ENCODE assay signal across 20 cellular contexts in the genomic region with DNA sequence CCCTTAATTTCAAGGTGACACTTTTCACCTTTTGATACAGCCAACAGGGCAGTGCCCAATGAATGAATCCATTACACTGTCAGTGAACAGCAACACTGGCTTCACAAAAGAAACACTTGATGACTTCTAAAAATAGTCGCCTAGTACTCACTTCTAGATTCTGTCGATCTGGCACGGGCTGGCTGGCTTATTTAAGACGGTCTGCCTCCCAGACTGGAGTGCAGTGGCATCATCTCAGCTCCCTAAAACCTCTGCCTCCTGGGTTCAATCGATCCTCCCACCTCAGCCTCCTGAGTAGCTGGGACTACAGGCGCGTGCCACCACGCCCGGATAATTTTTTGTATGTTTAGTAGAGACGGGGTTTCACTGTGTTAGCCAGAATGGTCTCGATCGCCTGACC. TPM values are rescaled to one million over a fixed set of nuclear protein-coding genes. Genes with fewer than 3 reads are reported as not detected.
DNase-seq lines count a peak whose midpoint lies in the region; ATAC-seq, FAIRE-seq and TF ChIP-seq lines count a peak whose summit lies in the region.
"Had no signal": no experiment of that assay in that cellular context is flagged by ENCODE, and none has a peak within 500 bp of the region (broad histone marks: within the 10 kb centered on the region; RNA-seq: fewer than 3 reads in every experiment).

No MANE protein-coding gene starts in this region.

- peaks cover 31% of the 10 kb centered on the region for H3K4me1 ChIP-seq in HepG2 (ENCODE audit: insufficient read depth, low read length)
- H3K4me1 ChIP-seq in right lobe of liver = peaks cover 0 to 13% (median 6%) of the 10 kb centered on the region in 4 donors
- peaks cover 3% of the 10 kb centered on the region; the same call in 1 of the 2 replicates for H3K4me1 ChIP-seq in PC-3 (ENCODE audit: insufficient read depth, low read length)
- H3K4me1 ChIP-seq in smooth muscle cell (ENCODE audit: low read depth) = peaks cover 8% of the 10 kb centered on the region

- peak overlapping the region; percentile 93 for H3K4me2 ChIP-seq in HepG2 (ENCODE audit: low read depth, low read length)
- peak overlapping the region; percentile 98; the same call in 1 of the 2 replicates for H3K4me2 ChIP-seq in PC-3 (ENCODE audit: low read length)
- peak overlapping the region; percentile 99 for H3K4me2 ChIP-seq in smooth muscle cell

- no peak for FAIRE-seq in HepG2 (lab: Jason Lieb, UNC)

- in situ Hi-C loops in HepG2 (cut with HindIII; ENCODE audit: extremely low pct_ligation_motif_present, low pct_unique_long_range_greater_than_20kb) = no loop called here

- H3F3A ChIP-seq in PC-3 (ENCODE audit: low read length, unreplicated experiment) = no peaks in the 10 kb centered on the region
- H3F3A ChIP-seq in smooth muscle cell (ENCODE audit: low read depth) = no peaks in the 10 kb centered on the region

- H3K36me3 ChIP-seq in HepG2 (replicated peaks in 1 of 2; ENCODE audit: control insufficient read depth in 1 of 2, insufficient read depth in 2 of 2, low read length in 2 of 2) (peaks cover 32 to 46% of the 10 kb centered on the region in 2 experiments), right lobe of liver (peaks cover 0 to 30% (median 14%) of the 10 kb centered on the region in 4 donors), PC-3 (ENCODE audit: low read depth, low read length) (peaks cover 19% of the 10 kb centered on the region), smooth muscle cell (ENCODE audit: low read depth) (peaks cover 9% of the 10 kb centered on the region)

- TF ChIP-seq POLR2A in HepG2 (IDR thresholded peaks at IDR 0.05; ENCODE audit: insufficient read depth in 1 of 2, low read depth in 2 of 2, low read length in 2 of 2) = no peak
- no peak for TF ChIP-seq POLR2A in right lobe of liver (IDR thresholded peaks at IDR 0.05)

- intact Hi-C loops in HepG2 (cut with micrococcal nuclease; ENCODE audit: unreplicated experiment) (no loop called here), right lobe of liver (cut with DNase I) (no loop called here), PC-3 (cut with micrococcal nuclease) (no loop called here), left cardiac atrium (cut with DNase I) (loop anchor here in 1 of 2 donors (5.0 kb wide), 1 partner anchor 37 kb away; a partner anchor contains a TSS)

- no peaks in the 10 kb centered on the region for H3K9me3 ChIP-seq in HepG2 (ENCODE audit: low read length)
- no peaks in the 10 kb centered on the region for H3K9me3 ChIP-seq in right lobe of liver
- H3K9me3 ChIP-seq in PC-3 (ENCODE audit: low read length) = no peaks in the 10 kb centered on the region
- no peaks in the 10 kb centered on the region for H3K9me3 ChIP-seq in smooth muscle cell (replicated peaks; ENCODE audit: low read depth)
- H3K9me3 ChIP-seq: gastroesophageal sphincter, left lung, thyroid gland had no signal

- H3K27ac ChIP-seq in HepG2 (ENCODE audit: extremely low read length, insufficient read depth, low read length) = no peak overlapping the region
- no peak overlapping the region for H3K27ac ChIP-seq in right lobe of liver
- no peak overlapping the region for H3K27ac ChIP-seq in PC-3 (ENCODE audit: low read length)
- no peak overlapping the region for H3K27ac ChIP-seq in smooth muscle cell (ENCODE audit: low read depth)
- H3K27ac ChIP-seq: gastroesophageal sphincter, left lung, thyroid gland, VCaP had no signal

- H3K9ac ChIP-seq in HepG2 (ENCODE audit: insufficient read depth, low read depth, low read length) (no peak overlapping the region), PC-3 (ENCODE audit: low read length) (no peak overlapping the region), smooth muscle cell (ENCODE audit: low read depth) (no peak overlapping the region)

- DNase-seq in HepG2 (ENCODE audit: low spot score) = no peak
- no peak for DNase-seq in right lobe of liver
- DNase-seq in PC-3 = no peak
- peak; percentile 40 for DNase-seq in left cardiac atrium
- no peak for DNase-seq in smooth muscle cell (lab: John Stamatoyannopoulos, UW; ENCODE audit: unreplicated experiment)
- no peak for DNase-seq in NCI-H2107 (lab: John Stamatoyannopoulos, UW)
- no peak for DNase-seq in NCI-H510A (lab: John Stamatoyannopoulos, UW)
- DNase-seq: CD8-positive, alpha-beta memory T cell; left lung; NCI-H1105; NCI-H524; nucleus accumbens; SHP77; thyroid gland had no signal

- no peak for TF ChIP-seq EP300 in HepG2 (IDR thresholded peaks at IDR 0.05; ENCODE audit: low read depth in 2 of 2, low read length in 2 of 2)
- TF ChIP-seq EP300 in HepG2 (CRISPR knock-in tag; IDR thresholded peaks at IDR 0.05; ENCODE audit: borderline replicate concordance) = no peak

- ATAC-seq in HepG2 = no peak
- no peak for ATAC-seq in right lobe of liver
- ATAC-seq in PC-3 = no peak
- peak in 1 of 2 donors; percentile 5 for ATAC-seq in left cardiac atrium
- no peak for ATAC-seq in HG03025 (IDR thresholded peaks at IDR 0.05; ENCODE audit: low FRiP score, unreplicated experiment)
- ATAC-seq: esophagus mucosa; gastroesophageal sphincter; left lung; sciatic nerve; stimulated activated effector memory CD8-positive, alpha-beta T cell treated with anti-CD3 and anti-CD28 coated beads, Interleukin-12 subunit alpha, Interleukin-12 subunit beta, amount 100 ng/mL, for 72 hours had no signal

- H2AFZ ChIP-seq in HepG2 (ENCODE audit: low read length) = no peak overlapping the region
- H2AFZ ChIP-seq in PC-3 (ENCODE audit: low read length) = no peak overlapping the region
- no peak overlapping the region for H2AFZ ChIP-seq in smooth muscle cell (ENCODE audit: low read depth)

- peaks cover 33% of the 10 kb centered on the region for H4K20me1 ChIP-seq in HepG2 (ENCODE audit: insufficient read depth, low read length)
- H4K20me1 ChIP-seq in PC-3 (ENCODE audit: low read length) = peaks cover 16% of the 10 kb centered on the region; the same call in 1 of the 2 replicates
- H4K20me1 ChIP-seq in smooth muscle cell (ENCODE audit: low read depth) = peaks cover 46% of the 10 kb centered on the region

- H3K27me3 ChIP-seq in HepG2 (ENCODE audit: control insufficient read depth in 1 of 2, insufficient read depth in 2 of 2, low read length in 2 of 2) (peaks cover 0 to 5% of the 10 kb centered on the region in 2 experiments; a peak in 1 of 5 replicates), right lobe of liver (no peaks in the 10 kb centered on the region), PC-3 (ENCODE audit: low read length) (no peaks in the 10 kb centered on the region), smooth muscle cell (ENCODE audit: low read depth) (no peaks in the 10 kb centered on the region)
- H3K27me3 ChIP-seq: gastroesophageal sphincter, left lung, thyroid gland had no signal

- BruUV-seq in HepG2 (replicated peaks; lab: Mats Ljungman, UMichigan) = no TSS peak
- BruUV-seq in PC-3 (replicated peaks; lab: Mats Ljungman, UMichigan) = no TSS peak

- H3K79me2 ChIP-seq in HepG2 (ENCODE audit: insufficient read depth, low read length) (peaks cover 67% of the 10 kb centered on the region), PC-3 (ENCODE audit: low read length) (peaks cover 66% of the 10 kb centered on the region), smooth muscle cell (ENCODE audit: low read depth) (peaks cover 68% of the 10 kb centered on the region)

- TF ChIP-seq RAD21 in HepG2 (CRISPR knock-in tag; IDR thresholded peaks at IDR 0.05) = no peak

- no peaks in the 10 kb centered on the region for H3K9me2 ChIP-seq in PC-3 (replicated peaks; ENCODE audit: low read length)

- WGBS in HepG2 (ENCODE audit: low lambda C conversion rate) = 93% methylated on average over 12 of the region's 12 CpGs
- 100% methylated on average over 7 of the region's 12 CpGs for WGBS in right lobe of liver (ENCODE audit: insufficient coverage, low coverage, low lambda C conversion rate, missing lambda C conversion rate)
- WGBS in smooth muscle cell (ENCODE audit: low lambda C conversion rate) = over 99% methylated on average over 12 of the region's 12 CpGs

- POLR2A ChIA-PET in HepG2 (lab: Yijun Ruan, JAX) (no interaction called here), PC-3 (lab: Charles Lee; ENCODE audit: unreplicated experiment) (no interaction called here)

- H3K4me3 ChIP-seq in HepG2 (replicated peaks in 1 of 3; ENCODE audit: insufficient read depth in 1 of 3, low read depth in 2 of 3, low read length in 3 of 3) = peak overlapping the region in 1 of 3 experiments; percentile 98; a peak in 1 of 6 replicates
- H3K4me3 ChIP-seq in right lobe of liver = no peak overlapping the region
- no peak overlapping the region for H3K4me3 ChIP-seq in PC-3 (ENCODE audit: low read length)
- H3K4me3 ChIP-seq in smooth muscle cell = no peak overlapping the region

- CTCF ChIA-PET in HepG2 (lab: Yijun Ruan, JAX; ENCODE audit: low intra/inter-chr PET ratio, low total read pairs) = no interaction called here
- CTCF ChIA-PET in PC-3 (lab: Charles Lee) = no interaction called here

- TF ChIP-seq CTCF in HepG2 (CRISPR knock-in tag; IDR thresholded peaks at IDR 0.05) (no peak), right lobe of liver (IDR thresholded peaks at IDR 0.05) (no peak), PC-3 (conservative IDR thresholded peaks at IDR 0.05; ENCODE audit: low read depth, low read length) (no peak), smooth muscle cell (IDR thresholded peaks at IDR 0.05; ENCODE audit: borderline replicate concordance, insufficient read depth, poor library complexity, severe bottlenecking) (no peak)

RNA-seq across cellular contexts. Expression of a gene that starts 1.9 kb away (rescaled TPM):
- total RNA-seq in HepG2 (2016; rRNA removed; fragmentation: Illumina TruSeq; extraction: Trizol) = 601 and 760 TPM in 2 replicates
- 295 and 299 TPM in 2 replicates for total RNA-seq in HepG2 (2016; cell fraction: cytosol; rRNA removed; fragmentation: Illumina TruSeq; extraction: Trizol; ENCODE audit: low read depth)
- 602 and 798 TPM in 2 replicates for total RNA-seq in HepG2 (2016; cell fraction: insoluble cytoplasmic fraction; rRNA removed; fragmentation: Illumina TruSeq; extraction: Trizol)
- 285 and 300 TPM in 2 replicates for total RNA-seq in HepG2 (2016; cell fraction: membrane; rRNA removed; fragmentation: Illumina TruSeq; extraction: Trizol)
- 185 and 192 TPM in 2 replicates for total RNA-seq in HepG2 (2016; cell fraction: nucleus; rRNA removed; fragmentation: Illumina TruSeq; extraction: Trizol)
- polyA plus RNA-seq in HepG2 (2011; rRNA removed) = 192 and 221 TPM in 2 replicates
- polyA plus RNA-seq in HepG2 (2011; cell fraction: cytosol; rRNA removed) = 288 and 387 TPM in 2 replicates
- 84.1 and 87.7 TPM in 2 replicates for polyA plus RNA-seq in HepG2 (2011; cell fraction: nucleus; rRNA removed)
- 224 and 262 TPM in 2 replicates for polyA plus RNA-seq in HepG2 (2012)
- 233 and 257 TPM in 2 replicates for polyA plus RNA-seq in HepG2 (2016; cell fraction: cytosol; fragmentation: Illumina TruSeq; extraction: Trizol; ENCODE audit: low read depth)
- polyA plus RNA-seq in HepG2 (2016; cell fraction: insoluble cytoplasmic fraction; fragmentation: Illumina TruSeq; extraction: Trizol; ENCODE audit: low read depth) = 608 and 670 TPM in 2 replicates
- 191 and 215 TPM in 2 replicates for polyA plus RNA-seq in HepG2 (2016; cell fraction: membrane; fragmentation: Illumina TruSeq; extraction: Trizol; ENCODE audit: low read depth)
- polyA plus RNA-seq in HepG2 (2016; cell fraction: nucleus; fragmentation: Illumina TruSeq; extraction: Trizol; ENCODE audit: insufficient read depth, low read depth) = 276 and 279 TPM in 2 replicates
- 41.0 and 74.5 TPM in 2 replicates for polyA minus RNA-seq in HepG2 (2011; rRNA and poly(A)+ RNA removed; ENCODE audit: low replicate concordance)
- 75.4 and 99.6 TPM in 2 replicates for polyA minus RNA-seq in HepG2 (2011; cell fraction: cytosol; rRNA and poly(A)+ RNA removed)
- 33.9 and 41.0 TPM in 2 replicates for polyA minus RNA-seq in HepG2 (2011; cell fraction: nucleus; rRNA and poly(A)+ RNA removed)
- total RNA-seq in right lobe of liver = 10 to 100 TPM; 53.9 to 87.3 (median 63.9) TPM
- 158 and 228 TPM in 2 replicates for total RNA-seq in PC-3 (2014; rRNA removed)
- 100 to 1,000 TPM; 445 TPM for total RNA-seq in left cardiac atrium
- total RNA-seq in smooth muscle cell = 172 and 192 TPM in 2 replicates
- polyA plus RNA-seq in smooth muscle cell = 223 and 252 TPM in 2 replicates

RNA-seq across cellular contexts. Expression of a gene that starts 36.7 kb away (rescaled TPM):
- total RNA-seq in HepG2 (2016; rRNA removed; fragmentation: Illumina TruSeq; extraction: Trizol) (111 and 142 TPM in 2 replicates), right lobe of liver (10 to 100 TPM; 27.6 to 50.5 (median 37.4) TPM), PC-3 (2014; rRNA removed) (69.7 and 85.3 TPM in 2 replicates), left cardiac atrium (10 to 100 TPM; 50.7 to 62.3 TPM), smooth muscle cell (69.3 and 111 TPM in 2 replicates)
- total RNA-seq in HepG2 (2016; cell fraction: cytosol; rRNA removed; fragmentation: Illumina TruSeq; extraction: Trizol; ENCODE audit: low read depth) = 27.2 and 33.8 TPM in 2 replicates
- total RNA-seq in HepG2 (2016; cell fraction: insoluble cytoplasmic fraction; rRNA removed; fragmentation: Illumina TruSeq; extraction: Trizol) = 112 and 143 TPM in 2 replicates
- 46.0 and 47.2 TPM in 2 replicates for total RNA-seq in HepG2 (2016; cell fraction: membrane; rRNA removed; fragmentation: Illumina TruSeq; extraction: Trizol)
- 80.6 and 99.3 TPM in 2 replicates for total RNA-seq in HepG2 (2016; cell fraction: nucleus; rRNA removed; fragmentation: Illumina TruSeq; extraction: Trizol)
- polyA plus RNA-seq in HepG2 (2011; rRNA removed) (97.6 and 100 TPM in 2 replicates), smooth muscle cell (31.9 and 35.5 TPM in 2 replicates)
- 98.1 and 112 TPM in 2 replicates for polyA plus RNA-seq in HepG2 (2011; cell fraction: cytosol; rRNA removed)
- polyA plus RNA-seq in HepG2 (2011; cell fraction: nucleus; rRNA removed) = 129 and 137 TPM in 2 replicates
- 83.8 and 88.4 TPM in 2 replicates for polyA plus RNA-seq in HepG2 (2012)
- 31.2 and 32.8 TPM in 2 replicates for polyA plus RNA-seq in HepG2 (2016; cell fraction: cytosol; fragmentation: Illumina TruSeq; extraction: Trizol; ENCODE audit: low read depth)
- 119 and 123 TPM in 2 replicates for polyA plus RNA-seq in HepG2 (2016; cell fraction: insoluble cytoplasmic fraction; fragmentation: Illumina TruSeq; extraction: Trizol; ENCODE audit: low read depth)
- polyA plus RNA-seq in HepG2 (2016; cell fraction: membrane; fragmentation: Illumina TruSeq; extraction: Trizol; ENCODE audit: low read depth) = 30.0 and 32.3 TPM in 2 replicates
- polyA plus RNA-seq in HepG2 (2016; cell fraction: nucleus; fragmentation: Illumina TruSeq; extraction: Trizol; ENCODE audit: insufficient read depth, low read depth) = 89.9 and 95.2 TPM in 2 replicates
- polyA minus RNA-seq in HepG2 (2011; rRNA and poly(A)+ RNA removed; ENCODE audit: low replicate concordance) = 49.6 and 117 TPM in 2 replicates
- polyA minus RNA-seq in HepG2 (2011; cell fraction: cytosol; rRNA and poly(A)+ RNA removed) = 61.7 and 68.8 TPM in 2 replicates
- polyA minus RNA-seq in HepG2 (2011; cell fraction: nucleus; rRNA and poly(A)+ RNA removed) = 155 and 167 TPM in 2 replicates

RNA-seq across cellular contexts. Expression of a gene that starts 37.0 kb away (rescaled TPM):
- total RNA-seq in HepG2 (2016; rRNA removed; fragmentation: Illumina TruSeq; extraction: Trizol) = 80.4 and 84.2 TPM in 2 replicates
- total RNA-seq in HepG2 (2016; cell fraction: cytosol; rRNA removed; fragmentation: Illumina TruSeq; extraction: Trizol; ENCODE audit: low read depth) = 18.1 and 20.7 TPM in 2 replicates
- total RNA-seq in HepG2 (2016; cell fraction: insoluble cytoplasmic fraction; rRNA removed; fragmentation: Illumina TruSeq; extraction: Trizol) = 79.1 and 84.4 TPM in 2 replicates
- total RNA-seq in HepG2 (2016; cell fraction: membrane; rRNA removed; fragmentation: Illumina TruSeq; extraction: Trizol) = 44.8 and 49.7 TPM in 2 replicates
- total RNA-seq in HepG2 (2016; cell fraction: nucleus; rRNA removed; fragmentation: Illumina TruSeq; extraction: Trizol) = 64.8 and 79.0 TPM in 2 replicates
- 49.4 and 54.7 TPM in 2 replicates for polyA plus RNA-seq in HepG2 (2011; rRNA removed)
- polyA plus RNA-seq in HepG2 (2011; cell fraction: cytosol; rRNA removed) = 41.5 and 46.7 TPM in 2 replicates
- polyA plus RNA-seq in HepG2 (2011; cell fraction: nucleus; rRNA removed) = 131 and 162 TPM in 2 replicates
- 27.0 and 35.2 TPM in 2 replicates for polyA plus RNA-seq in HepG2 (2012)
- 8.2 and 10.2 TPM in 2 replicates for polyA plus RNA-seq in HepG2 (2016; cell fraction: cytosol; fragmentation: Illumina TruSeq; extraction: Trizol; ENCODE audit: low read depth)
- 69.7 and 75.5 TPM in 2 replicates for polyA plus RNA-seq in HepG2 (2016; cell fraction: insoluble cytoplasmic fraction; fragmentation: Illumina TruSeq; extraction: Trizol; ENCODE audit: low read depth)
- 20.9 and 22.2 TPM in 2 replicates for polyA plus RNA-seq in HepG2 (2016; cell fraction: membrane; fragmentation: Illumina TruSeq; extraction: Trizol; ENCODE audit: low read depth)
- 59.4 and 64.9 TPM in 2 replicates for polyA plus RNA-seq in HepG2 (2016; cell fraction: nucleus; fragmentation: Illumina TruSeq; extraction: Trizol; ENCODE audit: insufficient read depth, low read depth)
- 142 and 329 TPM in 2 replicates for polyA minus RNA-seq in HepG2 (2011; rRNA and poly(A)+ RNA removed; ENCODE audit: low replicate concordance)
- 36.3 and 43.7 TPM in 2 replicates for polyA minus RNA-seq in HepG2 (2011; cell fraction: cytosol; rRNA and poly(A)+ RNA removed)
- 112 and 117 TPM in 2 replicates for polyA minus RNA-seq in HepG2 (2011; cell fraction: nucleus; rRNA and poly(A)+ RNA removed)
- total RNA-seq in right lobe of liver = 10 to 100 TPM; 14.9 to 47.7 (median 15.9) TPM
- total RNA-seq in PC-3 (2014; rRNA removed) = 23.7 and 31.6 TPM in 2 replicates
- 10 to 100 TPM; 16.6 to 19.3 TPM for total RNA-seq in left cardiac atrium
- 14.3 and 32.8 TPM in 2 replicates for total RNA-seq in smooth muscle cell
- polyA plus RNA-seq in smooth muscle cell = 13.0 and 22.8 TPM in 2 replicates

RNA-seq across cellular contexts. Expression of a gene that starts 46.9 kb away (rescaled TPM):
- total RNA-seq in HepG2 (2016; rRNA removed; fragmentation: Illumina TruSeq; extraction: Trizol) (40.9 and 58.5 TPM in 2 replicates), right lobe of liver (1 to 10 TPM; 4.3 to 7.7 (median 5.4) TPM), PC-3 (2014; rRNA removed) (4.9 and 7.0 TPM in 2 replicates), left cardiac atrium (1 to 10 TPM; 6.3 to 6.6 TPM), smooth muscle cell (3.8 and 4.6 TPM in 2 replicates)
- total RNA-seq in HepG2 (2016; cell fraction: cytosol; rRNA removed; fragmentation: Illumina TruSeq; extraction: Trizol; ENCODE audit: low read depth) = 19.0 and 19.8 TPM in 2 replicates
- total RNA-seq in HepG2 (2016; cell fraction: insoluble cytoplasmic fraction; rRNA removed; fragmentation: Illumina TruSeq; extraction: Trizol) = 40.7 and 53.7 TPM in 2 replicates
- total RNA-seq in HepG2 (2016; cell fraction: membrane; rRNA removed; fragmentation: Illumina TruSeq; extraction: Trizol) = 34.7 and 41.1 TPM in 2 replicates
- total RNA-seq in HepG2 (2016; cell fraction: nucleus; rRNA removed; fragmentation: Illumina TruSeq; extraction: Trizol) = 36.5 and 40.9 TPM in 2 replicates
- polyA plus RNA-seq in HepG2 (2011; rRNA removed) (11.0 and 12.1 TPM in 2 replicates), smooth muscle cell (4.1 and 5.3 TPM in 2 replicates)
- 6.6 and 10.2 TPM in 2 replicates for polyA plus RNA-seq in HepG2 (2011; cell fraction: cytosol; rRNA removed)
- polyA plus RNA-seq in HepG2 (2011; cell fraction: nucleus; rRNA removed) = 9.5 and 11.4 TPM in 2 replicates
- 15.7 and 25.4 TPM in 2 replicates for polyA plus RNA-seq in HepG2 (2012)
- polyA plus RNA-seq in HepG2 (2016; cell fraction: cytosol; fragmentation: Illumina TruSeq; extraction: Trizol; ENCODE audit: low read depth) = 3.9 and 4.1 TPM in 2 replicates
- polyA plus RNA-seq in HepG2 (2016; cell fraction: insoluble cytoplasmic fraction; fragmentation: Illumina TruSeq; extraction: Trizol; ENCODE audit: low read depth) = 58.1 and 60.2 TPM in 2 replicates
- 14.0 and 15.7 TPM in 2 replicates for polyA plus RNA-seq in HepG2 (2016; cell fraction: membrane; fragmentation: Illumina TruSeq; extraction: Trizol; ENCODE audit: low read depth)
- polyA plus RNA-seq in HepG2 (2016; cell fraction: nucleus; fragmentation: Illumina TruSeq; extraction: Trizol; ENCODE audit: insufficient read depth, low read depth) = 51.4 and 67.7 TPM in 2 replicates
- 16.5 and 19.6 TPM in 2 replicates for polyA minus RNA-seq in HepG2 (2011; rRNA and poly(A)+ RNA removed; ENCODE audit: low replicate concordance)
- polyA minus RNA-seq in HepG2 (2011; cell fraction: cytosol; rRNA and poly(A)+ RNA removed) = 14.5 and 17.8 TPM in 2 replicates
- 32.6 and 35.8 TPM in 2 replicates for polyA minus RNA-seq in HepG2 (2011; cell fraction: nucleus; rRNA and poly(A)+ RNA removed)

RNA-seq across cellular contexts. Expression of a gene that starts 47.1 kb away (rescaled TPM):
- total RNA-seq in HepG2 (2016; rRNA removed; fragmentation: Illumina TruSeq; extraction: Trizol) = 207 and 352 TPM in 2 replicates
- 20.5 and 23.4 TPM in 2 replicates for total RNA-seq in HepG2 (2016; cell fraction: cytosol; rRNA removed; fragmentation: Illumina TruSeq; extraction: Trizol; ENCODE audit: low read depth)
- total RNA-seq in HepG2 (2016; cell fraction: insoluble cytoplasmic fraction; rRNA removed; fragmentation: Illumina TruSeq; extraction: Trizol) = 209 and 347 TPM in 2 replicates
- total RNA-seq in HepG2 (2016; cell fraction: membrane; rRNA removed; fragmentation: Illumina TruSeq; extraction: Trizol) = 72.8 and 82.2 TPM in 2 replicates
- 132 and 133 TPM in 2 replicates for total RNA-seq in HepG2 (2016; cell fraction: nucleus; rRNA removed; fragmentation: Illumina TruSeq; extraction: Trizol)
- polyA plus RNA-seq in HepG2 (2011; rRNA removed) = 104 and 105 TPM in 2 replicates
- 63.7 and 85.8 TPM in 2 replicates for polyA plus RNA-seq in HepG2 (2011; cell fraction: cytosol; rRNA removed)
- 63.0 and 74.7 TPM in 2 replicates for polyA plus RNA-seq in HepG2 (2011; cell fraction: nucleus; rRNA removed)
- polyA plus RNA-seq in HepG2 (2012) = 94.7 and 110 TPM in 2 replicates
- polyA plus RNA-seq in HepG2 (2016; cell fraction: cytosol; fragmentation: Illumina TruSeq; extraction: Trizol; ENCODE audit: low read depth) = 19.7 and 22.2 TPM in 2 replicates
- 226 and 246 TPM in 2 replicates for polyA plus RNA-seq in HepG2 (2016; cell fraction: insoluble cytoplasmic fraction; fragmentation: Illumina TruSeq; extraction: Trizol; ENCODE audit: low read depth)
- 43.6 and 49.0 TPM in 2 replicates for polyA plus RNA-seq in HepG2 (2016; cell fraction: membrane; fragmentation: Illumina TruSeq; extraction: Trizol; ENCODE audit: low read depth)
- 155 and 179 TPM in 2 replicates for polyA plus RNA-seq in HepG2 (2016; cell fraction: nucleus; fragmentation: Illumina TruSeq; extraction: Trizol; ENCODE audit: insufficient read depth, low read depth)
- 138 and 162 TPM in 2 replicates for polyA minus RNA-seq in HepG2 (2011; rRNA and poly(A)+ RNA removed; ENCODE audit: low replicate concordance)
- 44.3 and 44.4 TPM in 2 replicates for polyA minus RNA-seq in HepG2 (2011; cell fraction: cytosol; rRNA and poly(A)+ RNA removed)
- 115 and 133 TPM in 2 replicates for polyA minus RNA-seq in HepG2 (2011; cell fraction: nucleus; rRNA and poly(A)+ RNA removed)
- total RNA-seq in right lobe of liver = 10 to 100 TPM; 10.0 to 18.9 (median 18.3) TPM
- total RNA-seq in PC-3 (2014; rRNA removed) = 19.7 and 29.1 TPM in 2 replicates
- total RNA-seq in left cardiac atrium = 10 to 100 TPM; 32.9 to 45.9 TPM
- total RNA-seq in smooth muscle cell = 14.0 and 23.3 TPM in 2 replicates
- polyA plus RNA-seq in smooth muscle cell = 20.2 and 22.6 TPM in 2 replicates
